8 cellular contexts compared by ENCODE assay signal in the genomic region with DNA sequence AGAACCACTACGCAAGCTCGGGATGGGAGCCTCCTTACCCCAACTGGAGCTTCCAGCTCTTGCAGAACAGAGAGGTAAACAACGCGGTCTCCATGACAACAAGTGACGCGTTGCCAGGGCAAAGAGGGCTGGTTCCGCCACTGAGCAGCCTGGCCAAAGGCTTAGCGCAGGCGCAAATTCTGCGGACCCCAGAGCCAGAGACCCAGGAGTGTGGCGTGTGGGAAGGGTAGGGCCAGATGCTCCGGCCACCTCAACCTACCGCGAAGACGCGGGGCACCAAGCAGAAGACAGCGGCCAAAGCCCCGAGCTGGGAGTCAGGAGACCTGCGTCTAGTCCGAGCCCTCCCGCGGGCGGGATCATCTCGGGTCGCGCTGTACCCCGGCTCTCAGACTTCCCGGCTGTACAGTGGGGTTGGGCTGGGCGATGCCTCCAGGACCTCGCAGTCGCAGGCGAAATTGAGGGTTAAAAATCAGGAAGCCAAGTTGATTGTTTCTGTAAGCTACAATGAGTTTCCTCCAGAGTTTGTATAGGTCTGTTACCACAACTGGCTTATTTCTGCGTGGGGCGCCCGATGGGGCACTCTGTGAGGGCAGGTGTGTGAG. TPM values are rescaled to one million over a fixed set of nuclear protein-coding genes. Genes with fewer than 3 reads are reported as not detected.
DNase-seq lines count a peak whose midpoint lies in the region; TF ChIP-seq lines count a peak whose summit lies in the region.

A gene (minus strand): TSS at position 68 of the 602 bp plus-strand sequence. CDS start 1,353 bp downstream, outside the sequence.

- H3K36me3 Mint-ChIP-seq in MCF 10A (ENCODE audit: insufficient read depth, unreplicated experiment): no peaks in the 10 kb centered on the region

- peaks cover 5% of the 10 kb centered on the region for H3K4me1 Mint-ChIP-seq in MCF 10A (ENCODE audit: insufficient read depth, unreplicated experiment)

- intact Hi-C loops in MCF 10A (cut with micrococcal nuclease): no loop called here
- intact Hi-C loops in sigmoid colon (cut with DNase I): no loop called here

- peaks cover 31% of the 10 kb centered on the region for H3K27me3 Mint-ChIP-seq in MCF 10A (ENCODE audit: insufficient read depth, unreplicated experiment)

- H3K9me3 Mint-ChIP-seq in MCF 10A (ENCODE audit: unreplicated experiment): no peaks in the 10 kb centered on the region

- peak within 1 kb of the TSS; percentile 86 for H3K27ac Mint-ChIP-seq in MCF 10A (ENCODE audit: low read depth, unreplicated experiment)

- DNase-seq in AG10803 (ENCODE audit: low read depth) (peak; percentile 57), HEK293T (ENCODE audit: extremely low spot score) (peak; percentile 86), T-helper 9 cell (peak; percentile 64), MCF 10A (ENCODE audit: unreplicated experiment) (peak; percentile 59), sigmoid colon (peak; percentile 73), NCI-H2107 (lab: John Stamatoyannopoulos, UW) (no peak), NCI-H1694 (lab: John Stamatoyannopoulos, UW) (no peak)

- TF ChIP-seq POLR2A in sigmoid colon (IDR thresholded peaks at IDR 0.05): no peak

- 2 to 5% methylated on average over 35 of the region's 35 CpGs for WGBS in sigmoid colon, 2 donors

- CTCF ChIA-PET in HEK293T (lab: Yijun Ruan, JAX): interaction anchor here (0.6 to 1.5 kb wide), 2 partner anchors 11 to 106 kb away, joined by 4 to 6 read pairs; no protein-coding TSS in a partner anchor
- CTCF ChIA-PET in MCF 10A (lab: Yijun Ruan, JAX): interaction anchor here (0.6 to 3.6 kb wide), 4 partner anchors 11 to 191 kb away, joined by 3 to 25 read pairs (median 6); no protein-coding TSS in a partner anchor

- H3K4me3 ChIP-seq in AG10803 (ENCODE audit: low read length) (peak within 1 kb of the TSS; percentile 29), iPS-11a (ENCODE audit: low read depth, low read length) (peak within 1 kb of the TSS; percentile 40), sigmoid colon (peak within 1 kb of the TSS in 2 of 4 donors; percentile 19 to 33)

- no peaks in the 10 kb centered on the region for H3K9me3 ChIP-seq in sigmoid colon

- POLR2A ChIA-PET in HEK293T (lab: Yijun Ruan, JAX) (no interaction called here), MCF 10A (lab: Yijun Ruan, JAX) (interaction anchor here (0.7 to 1.2 kb wide), 3 partner anchors 9 to 173 kb away, joined by 3 to 5 read pairs (median 5); no protein-coding TSS in a partner anchor)

- TF ChIP-seq CTCF in AG10803 (conservative IDR thresholded peaks at IDR 0.05; ENCODE audit: low read length) (no peak), MCF 10A (IDR thresholded peaks at IDR 0.05; ENCODE audit: unreplicated experiment) (no peak), sigmoid colon (IDR thresholded peaks at IDR 0.05) (no peak)

- no peaks in the 10 kb centered on the region for H3K36me3 ChIP-seq in sigmoid colon

- peak within 1 kb of the TSS; percentile 80 for H3K4me3 Mint-ChIP-seq in MCF 10A (ENCODE audit: unreplicated experiment)

- BruUV-seq in MCF 10A (replicated peaks; lab: Mats Ljungman, UMichigan): no TSS peak

- H3K4me1 ChIP-seq in sigmoid colon: peaks cover 0 to 8% (median 4%) of the 10 kb centered on the region in 4 donors

- no peak for TF ChIP-seq EP300 in sigmoid colon (IDR thresholded peaks at IDR 0.05)

- H3K27ac ChIP-seq in sigmoid colon: no peak within 1 kb of the TSS

- H3K27me3 ChIP-seq in sigmoid colon: peaks cover 11 to 52% (median 40%) of the 10 kb centered on the region in 3 donors

TF ChIP-seq in HEK293T, 16 proteins besides CTCF, POLR2A, EP300 and RAD21:
- no peak for TF ChIP-seq SUZ12 (IDR thresholded peaks at IDR 0.05)
- no peak for TF ChIP-seq ARNT (IDR thresholded peaks at IDR 0.05)
- no peak for TF ChIP-seq HDGF (IDR thresholded peaks at IDR 0.05; ENCODE audit: borderline replicate concordance)
- TF ChIP-seq ZNF384 (IDR thresholded peaks at IDR 0.05): no peak
- no peak for TF ChIP-seq BHLHE40 (IDR thresholded peaks at IDR 0.05; ENCODE audit: borderline replicate concordance)
- TF ChIP-seq FOXM1 (IDR thresholded peaks at IDR 0.05; ENCODE audit: borderline replicate concordance): no peak
- no peak for TF ChIP-seq NFRKB (IDR thresholded peaks at IDR 0.05)
- no peak for TF ChIP-seq FOXA1 (IDR thresholded peaks at IDR 0.05)
- no peak for TF ChIP-seq LEF1 (IDR thresholded peaks at IDR 0.05; ENCODE audit: borderline replicate concordance)
- TF ChIP-seq, protein P1, sequence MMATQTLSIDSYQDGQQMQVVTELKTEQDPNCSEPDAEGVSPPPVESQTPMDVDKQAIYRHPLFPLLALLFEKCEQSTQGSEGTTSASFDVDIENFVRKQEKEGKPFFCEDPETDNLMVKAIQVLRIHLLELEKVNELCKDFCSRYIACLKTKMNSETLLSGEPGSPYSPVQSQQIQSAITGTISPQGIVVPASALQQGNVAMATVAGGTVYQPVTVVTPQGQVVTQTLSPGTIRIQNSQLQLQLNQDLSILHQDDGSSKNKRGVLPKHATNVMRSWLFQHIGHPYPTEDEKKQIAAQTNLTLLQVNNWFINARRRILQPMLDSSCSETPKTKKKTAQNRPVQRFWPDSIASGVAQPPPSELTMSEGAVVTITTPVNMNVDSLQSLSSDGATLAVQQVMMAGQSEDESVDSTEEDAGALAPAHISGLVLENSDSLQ (IDR thresholded peaks at IDR 0.05): no peak
- TF ChIP-seq ELF4 (IDR thresholded peaks at IDR 0.05): no peak
- TF ChIP-seq SP1 (IDR thresholded peaks at IDR 0.05): no peak
- no peak for TF ChIP-seq TARDBP (IDR thresholded peaks at IDR 0.05)
- no peak for TF ChIP-seq L3MBTL2 (conservative IDR thresholded peaks at IDR 0.05)
- TF ChIP-seq CTBP1 (IDR thresholded peaks at IDR 0.05; ENCODE audit: borderline replicate concordance): no peak
- no peak for TF ChIP-seq FOXK2 (IDR thresholded peaks at IDR 0.05)

RNA-seq across cellular contexts. Expression of the gene that starts here (rescaled TPM):
- total RNA-seq in MCF 10A (2022): 0.27 TPM in 1 of 2 replicates, not detected in the other
- total RNA-seq in sigmoid colon: not detected
- polyA plus RNA-seq in sigmoid colon: not detected

Comparison
In these comparisons a context has a peak if more than half of its experiments do, and no peak if none do; other contexts are left out.
1. Peak in DNase-seq in MCF 10A; RNA of the gene not detected or under 1 TPM.
2. Peak in DNase-seq in sigmoid colon; RNA of the gene not detected or under 1 TPM.
3. DNase-seq: peak in AG10803 (single experiment), HEK293T (single experiment) and T-helper 9 cell (single experiment); none in NCI-H2107 (single experiment) and NCI-H1694 (single experiment).